Comparison of ENCODE assay signal across 19 cellular contexts in genomic region chr10:122709971-122710370, GRCh38. TPM values are rescaled to one million over a fixed set of nuclear protein-coding genes. Genes with fewer than 3 reads are reported as not detected.
DNase-seq lines count a peak whose midpoint lies in the region; ATAC-seq and TF ChIP-seq lines count a peak whose summit lies in the region.
"Had no signal": no experiment of that assay in that cellular context is flagged by ENCODE, and none has a peak within 500 bp of the region (broad histone marks: within the 10 kb centered on the region; RNA-seq: fewer than 3 reads in every experiment).

No MANE protein-coding gene starts in this region.

- H3K4me1 ChIP-seq in GM23338 (ENCODE audit: insufficient read depth): peaks cover 8% of the 10 kb centered on the region; the same call in 1 of the 2 replicates
- peaks cover 22% of the 10 kb centered on the region for H3K4me1 ChIP-seq in body of pancreas
- H3K4me1 ChIP-seq in testis: peaks cover 14% of the 10 kb centered on the region
- no peaks in the 10 kb centered on the region for H3K4me1 ChIP-seq in ascending aorta
- H3K4me1 ChIP-seq: BE2C, Caco-2 had no signal

- intact Hi-C loops in body of pancreas (cut with DNase I) (loop anchor here (5.0 kb wide), 1 partner anchor 68 kb away; no protein-coding TSS in a partner anchor), testis (cut with DNase I; ENCODE audit: low total_unique reads) (no loop called here), ascending aorta (cut with DNase I) (loop anchor here (10.0 kb wide), 1 partner anchor 275 kb away; no protein-coding TSS in a partner anchor)

- TF ChIP-seq POLR2A in body of pancreas (IDR thresholded peaks at IDR 0.05): no peak
- TF ChIP-seq POLR2A in testis (IDR thresholded peaks at IDR 0.05): no peak

- H3K27me3 Mint-ChIP-seq in GM23338 (ENCODE audit: insufficient read depth, low read depth, poor library complexity): peaks cover 2% of the 10 kb centered on the region
- no peaks in the 10 kb centered on the region; the same call in 1 of the 2 replicates for H3K27me3 Mint-ChIP-seq in HFFc6 (ENCODE audit: insufficient read depth)

- H3K4me3 Mint-ChIP-seq in GM23338: no peak overlapping the region
- no peak overlapping the region for H3K4me3 Mint-ChIP-seq in HFFc6
- H3K4me3 Mint-ChIP-seq: CD4-positive, alpha-beta T cell; CD8-positive, alpha-beta T cell had no signal

- H3K27me3 ChIP-seq in GM23338 (ENCODE audit: insufficient read depth): no peaks in the 10 kb centered on the region
- H3K27me3 ChIP-seq in body of pancreas: no peaks in the 10 kb centered on the region
- no peaks in the 10 kb centered on the region for H3K27me3 ChIP-seq in testis
- H3K27me3 ChIP-seq in ascending aorta: no peaks in the 10 kb centered on the region
- H3K27me3 ChIP-seq: BE2C had no signal

- ATAC-seq in GM23338 (peak; percentile 50), body of pancreas (peak; percentile 62)
- ATAC-seq: CD8-positive, alpha-beta T cell had no signal

- H3K4me2 ChIP-seq in GM23338: no peak overlapping the region

- H3K79me2 ChIP-seq in GM23338 (replicated peaks; ENCODE audit: insufficient read depth): no peaks in the 10 kb centered on the region

- no peak overlapping the region for H3K4me3 ChIP-seq in GM23338
- H3K4me3 ChIP-seq in body of pancreas: no peak overlapping the region
- no peak overlapping the region for H3K4me3 ChIP-seq in testis
- H3K4me3 ChIP-seq in ascending aorta: no peak overlapping the region
- H3K4me3 ChIP-seq: BLaER1 treated with 17β-estradiol and CSF1 and Interleukin-3, amounts not matched to agents 10 nM and 100 nM had no signal

- H2AFZ ChIP-seq in GM23338: peak overlapping the region; percentile 14; the same call in 1 of the 2 replicates

- TF ChIP-seq CTCF in GM23338 (conservative IDR thresholded peaks at IDR 0.05; ENCODE audit: low read depth in 2 of 2) (no peak), body of pancreas (IDR thresholded peaks at IDR 0.05) (no peak), testis (IDR thresholded peaks at IDR 0.05) (no peak), HFFc6 (IDR thresholded peaks at IDR 0.05) (no peak), ascending aorta (IDR thresholded peaks at IDR 0.05) (no peak)

- H3K9me3 Mint-ChIP-seq in GM23338: no peaks in the 10 kb centered on the region
- H3K9me3 Mint-ChIP-seq in HFFc6: no peaks in the 10 kb centered on the region
- H3K9me3 Mint-ChIP-seq: CD4-positive, alpha-beta T cell; CD8-positive, alpha-beta T cell had no signal

- H3K27ac ChIP-seq in GM23338 (ENCODE audit: low read depth) (no peak overlapping the region), body of pancreas (no peak overlapping the region), testis (peak overlapping the region; percentile 21 to 44), ascending aorta (no peak overlapping the region)
- H3K27ac ChIP-seq: BLaER1 treated with 17β-estradiol and CSF1 and Interleukin-3, amounts not matched to agents 10 nM and 100 nM; C4-2B had no signal

- WGBS in body of pancreas, 2 donors: 17 to 23% methylated on average over 4 of the region's 4 CpGs
- 27 to 34% methylated on average over 4 of the region's 4 CpGs for WGBS in testis, 2 donors

- no peaks in the 10 kb centered on the region for H3K36me3 Mint-ChIP-seq in GM23338 (ENCODE audit: low read depth)
- H3K36me3 Mint-ChIP-seq in HFFc6 (ENCODE audit: low read depth): no peaks in the 10 kb centered on the region
- H3K36me3 Mint-ChIP-seq: CD8-positive, alpha-beta T cell had no signal

- no peak overlapping the region for H3K27ac Mint-ChIP-seq in GM23338
- H3K27ac Mint-ChIP-seq in HFFc6: no peak overlapping the region
- H3K27ac Mint-ChIP-seq: CD4-positive, alpha-beta T cell; CD8-positive, alpha-beta T cell had no signal

- H3K4me1 Mint-ChIP-seq in GM23338 (peaks cover 15% of the 10 kb centered on the region; the same call in 2 of the 3 replicates), HFFc6 (ENCODE audit: low read depth) (no peaks in the 10 kb centered on the region)

- H4K20me1 ChIP-seq in GM23338 (replicated peaks; ENCODE audit: insufficient read depth): no peaks in the 10 kb centered on the region
- H4K20me1 ChIP-seq: BLaER1 treated with 17β-estradiol and CSF1 and Interleukin-3, amounts not matched to agents 10 nM and 100 nM had no signal

- DNase-seq in GM23338 (ENCODE audit: low spot score) (no peak), body of pancreas (peak in 3 of 4 donors; percentile 22 to 46 (median 23)), testis (peak; percentile 77), HFFc6 (no peak), inferior parietal cortex (ENCODE audit: extremely low spot score) (no peak), ascending aorta (ENCODE audit: low spot score in 2 of 2) (no peak)
- DNase-seq: 8988T; ACHN; BE2C; Caco-2; Calu3; CD4-positive, alpha-beta T cell; CD8-positive, alpha-beta T cell; DMS79 treated with DMSO at 0.1 percent for 48 hours; GF-D8 had no signal

- no peaks in the 10 kb centered on the region for H3K36me3 ChIP-seq in GM23338 (ENCODE audit: insufficient read depth)
- no peaks in the 10 kb centered on the region for H3K36me3 ChIP-seq in body of pancreas (replicated peaks in 1 of 2; ENCODE audit: insufficient read depth in 1 of 2, low read depth in 2 of 2)
- no peaks in the 10 kb centered on the region for H3K36me3 ChIP-seq in testis (ENCODE audit: low read depth, missing control alignments)
- no peaks in the 10 kb centered on the region for H3K36me3 ChIP-seq in ascending aorta
- H3K36me3 ChIP-seq: BE2C; BLaER1 treated with 17β-estradiol and CSF1 and Interleukin-3, amounts not matched to agents 10 nM and 100 nM had no signal

- no peaks in the 10 kb centered on the region for H3K9me2 ChIP-seq in GM23338 (ENCODE audit: insufficient read depth)

- H3F3A ChIP-seq in GM23338 (replicated peaks; ENCODE audit: low read depth): no peaks in the 10 kb centered on the region

- H3K9me3 ChIP-seq in body of pancreas (no peaks in the 10 kb centered on the region), testis (no peaks in the 10 kb centered on the region), ascending aorta (no peaks in the 10 kb centered on the region)
- H3K9me3 ChIP-seq: BE2C; BLaER1 treated with 17β-estradiol and CSF1 and Interleukin-3, amounts not matched to agents 10 nM and 100 nM; Caco-2 had no signal

TF ChIP-seq in GM23338, 12 proteins besides CTCF, POLR2A, EP300 and RAD21:
- no peak for TF ChIP-seq REST (IDR thresholded peaks at IDR 0.05; ENCODE audit: unreplicated experiment)
- TF ChIP-seq ZNF331 (CRISPR knock-in tag; IDR thresholded peaks at IDR 0.05; ENCODE audit: low read depth): no peak

RNA-seq across cellular contexts. Expression of gene C10orf120, which starts 10.3 kb away (rescaled TPM):
- not detected in 2 replicates for total RNA-seq in GM23338 (2014; rRNA removed; shearing (Covaris generic))
- not detected in 2 replicates for polyA plus RNA-seq in GM23338 (2016; fragmentation: Nextera tagmentation; extraction: Ambion mirVana)
- total RNA-seq in body of pancreas: not detected
- 10 to 100 TPM in 1 of 2 donors, 1 to 10 TPM in 1; 7.9 to 11.9 TPM for total RNA-seq in testis
- polyA plus RNA-seq in testis (ENCODE audit: insufficient read depth, low read depth, low replicate concordance): 36.6 TPM
- total RNA-seq in HFFc6 (2021; fragmentation: NEBNext Ultra II Directional; extraction: Animal tissue kit (Norgen Biotek cat#: 25700)): not detected
- not detected for total RNA-seq in ascending aorta
- total RNA-seq: A673; Caco-2; Calu3; CD4-positive, alpha-beta T cell; CD8-positive, alpha-beta T cell had no signal
- polyA plus RNA-seq: AG04450 had no signal

Comparison
In these comparisons a context has a peak if more than half of its experiments do, and no peak if none do; other contexts are left out.
1. DNase-seq: peak in body of pancreas (3 of 4) and testis (single experiment); none in GM23338 (single experiment), HFFc6 (single experiment), inferior parietal cortex (single experiment) and ascending aorta (0 of 2).
2. H3K27ac ChIP-seq: peak in testis (2 of 2); none in GM23338 (single experiment), body of pancreas (0 of 4) and ascending aorta (0 of 2).